Comparison of ENCODE assay signal across 25 cellular contexts in genomic region chr10:130642926-130643325, GRCh38.
"Had no signal": no experiment of that assay in that cellular context is flagged by ENCODE, and none has a peak within 500 bp of the region (broad histone marks: within the 10 kb centered on the region; RNA-seq: fewer than 3 reads in every experiment).

No MANE protein-coding gene starts in this region.

- H3K9me3 ChIP-seq: colonic mucosa, esophagus squamous epithelium, gastrocnemius medialis, lower lobe of right lung had no signal

- H3K4me1 ChIP-seq: colonic mucosa, esophagus squamous epithelium, gastrocnemius medialis, heart right ventricle, left lung, lower lobe of right lung had no signal

- H3K27ac ChIP-seq: colonic mucosa, epithelial cell of prostate, esophagus squamous epithelium, gastrocnemius medialis, heart right ventricle, left lung, lower lobe of right lung had no signal

- ATAC-seq: effector memory CD8-positive, alpha-beta T cell; esophagus mucosa; gastrocnemius medialis; heart right ventricle; left cardiac atrium; left lung; left ventricle myocardium superior; lower lobe of right lung; naive thymus-derived CD4-positive, alpha-beta T cell had no signal

- H3K27me3 ChIP-seq: colonic mucosa, esophagus squamous epithelium, gastrocnemius medialis, left lung had no signal

- DNase-seq: colonic mucosa; cortex of kidney; effector CD8-positive, alpha-beta T cell; effector memory CD8-positive, alpha-beta T cell; endodermal cell; erythroblast; esophagus squamous epithelium; foreskin fibroblast; foreskin melanocyte; gastrocnemius medialis; glutamatergic neuron; heart right ventricle; hippocampal formation; left cardiac atrium; left lung; left ventricle myocardium superior; lower lobe of right lung; mesenchymal stem cell; midbrain; naive thymus-derived CD4-positive, alpha-beta T cell had no signal

- H3K36me3 ChIP-seq: colonic mucosa, esophagus squamous epithelium, gastrocnemius medialis, heart right ventricle, left lung, lower lobe of right lung had no signal

- FAIRE-seq: endometrium, islet of Langerhans, keratinocyte had no signal

- H3K4me3 ChIP-seq: colonic mucosa, esophagus squamous epithelium, gastrocnemius medialis, heart right ventricle, left lung, lower lobe of right lung had no signal
